Comparison of ENCODE assay signal across 19 cellular contexts in genomic region chr15:81740402-81740801, GRCh38.
DNase-seq lines count a peak whose midpoint lies in the region; TF ChIP-seq lines count a peak whose summit lies in the region.
"Had no signal": no experiment of that assay in that cellular context is flagged by ENCODE, and none has a peak within 500 bp of the region (broad histone marks: within the 10 kb centered on the region; RNA-seq: fewer than 3 reads in every experiment).

No MANE protein-coding gene starts in this region.

- no peak overlapping the region for H3K9ac ChIP-seq in GM23248

- in situ Hi-C loops in GM23248 (cut with MboI): no loop called here

- H3K27ac ChIP-seq in GM23248 (no peak overlapping the region), osteoblast (ENCODE audit: low read depth, low read length) (no peak overlapping the region)
- H3K27ac ChIP-seq: A549, Peyer's patch, SJCRH30 had no signal

- no peak overlapping the region for H3K4me3 Mint-ChIP-seq in progenitor cell of endocrine pancreas (ENCODE audit: low read depth)
- H3K4me3 Mint-ChIP-seq: B cell, HFFc6 had no signal

- H3K36me3 ChIP-seq in GM23248 (ENCODE audit: low read depth) (no peaks in the 10 kb centered on the region), osteoblast (ENCODE audit: insufficient read depth, low read length) (no peaks in the 10 kb centered on the region)
- H3K36me3 ChIP-seq: MG63, Peyer's patch, SJCRH30 had no signal

- no peaks in the 10 kb centered on the region for H3K4me1 ChIP-seq in GM23248 (ENCODE audit: insufficient read depth)
- no peaks in the 10 kb centered on the region for H3K4me1 ChIP-seq in osteoblast (ENCODE audit: insufficient read depth, low read length)
- H3K4me1 ChIP-seq: A549, Peyer's patch, SJCRH30 had no signal

- no peaks in the 10 kb centered on the region for H3K27me3 Mint-ChIP-seq in progenitor cell of endocrine pancreas
- H3K27me3 Mint-ChIP-seq: B cell had no signal

- H3K9me3 ChIP-seq in GM23248 (ENCODE audit: low read depth) (no peaks in the 10 kb centered on the region), osteoblast (ENCODE audit: low read depth, low read length) (no peaks in the 10 kb centered on the region)
- H3K9me3 ChIP-seq: A549, MG63, Peyer's patch had no signal

- no peaks in the 10 kb centered on the region for H4K20me1 ChIP-seq in GM23248 (ENCODE audit: insufficient read depth)
- no peaks in the 10 kb centered on the region for H4K20me1 ChIP-seq in osteoblast (ENCODE audit: insufficient read depth, low read length)

- no peak overlapping the region for H3K4me2 ChIP-seq in GM23248 (ENCODE audit: unreplicated experiment)
- H3K4me2 ChIP-seq in osteoblast (ENCODE audit: insufficient read depth, low read length): no peak overlapping the region
- H3K4me2 ChIP-seq: A549 had no signal

- no peaks in the 10 kb centered on the region for H3K79me2 ChIP-seq in GM23248 (ENCODE audit: insufficient read depth)
- no peaks in the 10 kb centered on the region for H3K79me2 ChIP-seq in osteoblast (ENCODE audit: insufficient read depth, low read length)

- H3K4me1 Mint-ChIP-seq in progenitor cell of endocrine pancreas (ENCODE audit: low read depth): peaks cover 10% of the 10 kb centered on the region
- H3K4me1 Mint-ChIP-seq: B cell had no signal

- no peak overlapping the region for H3K27ac Mint-ChIP-seq in progenitor cell of endocrine pancreas
- H3K27ac Mint-ChIP-seq: B cell, HFFc6 had no signal

- TF ChIP-seq CTCF in fibroblast of mammary gland (conservative IDR thresholded peaks at IDR 0.05; ENCODE audit: control insufficient read depth, insufficient read depth, low read depth, low read length): no peak
- no peak for TF ChIP-seq CTCF in osteoblast (IDR thresholded peaks at IDR 0.05; ENCODE audit: extremely low read depth, low read depth, low read length)
- TF ChIP-seq CTCF in progenitor cell of endocrine pancreas (IDR thresholded peaks at IDR 0.05; ENCODE audit: unreplicated experiment): no peak

- H3K27me3 ChIP-seq in GM23248 (replicated peaks; ENCODE audit: insufficient read depth) (no peaks in the 10 kb centered on the region), osteoblast (ENCODE audit: insufficient read depth, low read length) (no peaks in the 10 kb centered on the region)
- H3K27me3 ChIP-seq: MG63, Peyer's patch, SJCRH30 had no signal

- no peaks in the 10 kb centered on the region for H3K9me2 ChIP-seq in GM23248 (ENCODE audit: insufficient read depth)

- H2AFZ ChIP-seq in GM23248 (no peak overlapping the region), osteoblast (ENCODE audit: low read length) (no peak overlapping the region)

- H3K4me3 ChIP-seq in GM23248 (no peak overlapping the region), fibroblast of mammary gland (ENCODE audit: control insufficient read depth, low read depth, low read length) (no peak overlapping the region), osteoblast (ENCODE audit: insufficient read depth, low read length) (no peak overlapping the region)
- H3K4me3 ChIP-seq: A549, MG63, Peyer's patch, SJCRH30 had no signal

- H3F3A ChIP-seq in GM23248 (ENCODE audit: insufficient read depth): no peaks in the 10 kb centered on the region

- H3K9me3 Mint-ChIP-seq in progenitor cell of endocrine pancreas (ENCODE audit: low read depth): peaks cover 14% of the 10 kb centered on the region

- DNase-seq in GM23248 (peak; percentile 27), NCI-H69 (lab: John Stamatoyannopoulos, UW) (peak; percentile 7), fibroblast of mammary gland (ENCODE audit: low read depth) (peak; percentile 17), osteoblast (ENCODE audit: insufficient read length, low spot score, missing footprints) (peak; percentile 80), NCI-H2081 (lab: John Stamatoyannopoulos, UW) (no peak), progenitor cell of endocrine pancreas (ENCODE audit: low spot score, unreplicated experiment) (no peak)
- DNase-seq in stimulated activated CD8-positive, alpha-beta memory T cell treated with anti-CD3 and anti-CD28 coated beads, Interleukin-4, amount 100 ng/mL, for 48 hours: no peak
- DNase-seq: DMS79, H7, HFFc6, Kasumi-1, MG63, NCI-H187, NCI-H2107, NCI-H524 treated with DMSO at 0.1 percent for 48 hours, Peyer's patch, SJCRH30 had no signal

- H3K36me3 Mint-ChIP-seq in progenitor cell of endocrine pancreas (ENCODE audit: insufficient read depth): peaks cover 16% of the 10 kb centered on the region

Comparison
In these comparisons a context has a peak if more than half of its experiments do, and no peak if none do; other contexts are left out.
1. DNase-seq: peak in GM23248 (single experiment), NCI-H69 (single experiment), fibroblast of mammary gland (single experiment) and osteoblast (single experiment); none in stimulated activated CD8-positive, alpha-beta memory T cell treated with anti-CD3 and anti-CD28 coated beads, Interleukin-4, amount 100 ng/mL, for 48 hours (single experiment), NCI-H2081 (0 of 2) and progenitor cell of endocrine pancreas (single experiment).